8 cellular contexts compared by ENCODE assay signal in genomic region chr1:15758537-15758936, GRCh38. TPM values are rescaled to one million over a fixed set of nuclear protein-coding genes. Genes with fewer than 3 reads are reported as not detected.
DNase-seq lines count a peak whose midpoint lies in the region; ATAC-seq and TF ChIP-seq lines count a peak whose summit lies in the region.

FBLIM1 (plus strand) TSS chr1:15758795; CDS start chr1:15764984, 6,189 bp downstream.

- TF ChIP-seq POLR2A in body of pancreas (IDR thresholded peaks at IDR 0.05), result no peak

- CTCF ChIA-PET in activated CD4-positive, alpha-beta T cell treated with anti-CD3 and anti-CD28 coated beads for 36 hours (lab: Charles Lee), result no interaction called here

- H3K4me1 ChIP-seq in body of pancreas (peaks cover 41% of the 10 kb centered on the region), smooth muscle cell (ENCODE audit: low read depth) (peaks cover 37% of the 10 kb centered on the region)

- H3K27me3 ChIP-seq in body of pancreas (no peaks in the 10 kb centered on the region), smooth muscle cell (ENCODE audit: low read depth) (no peaks in the 10 kb centered on the region)

- H3K9me3 ChIP-seq in body of pancreas (no peaks in the 10 kb centered on the region), smooth muscle cell (replicated peaks; ENCODE audit: low read depth) (no peaks in the 10 kb centered on the region)

- peak within 1 kb of the TSS; percentile 47 for H3K4me3 Mint-ChIP-seq in activated CD4-positive, alpha-beta T cell treated with anti-CD3 and anti-CD28 coated beads for 36 hours

- 3% methylated on average over 7 of the region's 49 CpGs; no CpG with 5 or more reads in 1 of the 2 donors for WGBS in body of pancreas, 2 donors
- WGBS in smooth muscle cell (ENCODE audit: low lambda C conversion rate), result no CpG with 5 or more reads among the region's 49 CpGs

- intact Hi-C loops in activated CD4-positive, alpha-beta T cell treated with anti-CD3 and anti-CD28 coated beads for 36 hours (cut with DNase I, micrococcal nuclease), result no loop called here
- intact Hi-C loops in body of pancreas (cut with DNase I), result no loop called here

- peak within 1 kb of the TSS; percentile 88 for H3K9ac ChIP-seq in smooth muscle cell (ENCODE audit: low read depth)

- H3K27ac ChIP-seq in body of pancreas, result peak within 1 kb of the TSS in 3 of 4 donors; percentile 64 to 75 (median 75)
- peak within 1 kb of the TSS; percentile 66 for H3K27ac ChIP-seq in smooth muscle cell (ENCODE audit: low read depth)

- H3K4me2 ChIP-seq in smooth muscle cell, result peak within 1 kb of the TSS; percentile 90

- no peak for TF ChIP-seq CTCF in body of pancreas (IDR thresholded peaks at IDR 0.05)
- TF ChIP-seq CTCF in smooth muscle cell (IDR thresholded peaks at IDR 0.05; ENCODE audit: borderline replicate concordance, insufficient read depth, poor library complexity, severe bottlenecking), result no peak

- POLR2A ChIA-PET in activated CD4-positive, alpha-beta T cell treated with anti-CD3 and anti-CD28 coated beads for 36 hours (lab: Charles Lee), result no interaction called here

- DNase-seq in activated CD4-positive, alpha-beta T cell treated with anti-CD3 and anti-CD28 coated beads for 36 hours, result peak; percentile 25
- DNase-seq in activated CD4-positive, alpha-beta T cell treated with anti-CD3 and anti-CD28 coated beads, Interleukin-2, amount 50 U/mL, for 4 hours, result no peak
- DNase-seq in body of pancreas, result peak in 2 of 4 donors; percentile 52 to 55
- DNase-seq in iPS-NIHi7 (ENCODE audit: extremely low spot score), result peak; percentile 76
- DNase-seq in smooth muscle cell (lab: John Stamatoyannopoulos, UW; ENCODE audit: unreplicated experiment), result no peak

- H2AFZ ChIP-seq in smooth muscle cell (ENCODE audit: low read depth), result peak within 1 kb of the TSS; percentile 74

- H3K27ac Mint-ChIP-seq in activated CD4-positive, alpha-beta T cell treated with anti-CD3 and anti-CD28 coated beads for 36 hours, result no peak within 1 kb of the TSS

- H3K4me1 Mint-ChIP-seq in activated CD4-positive, alpha-beta T cell treated with anti-CD3 and anti-CD28 coated beads for 36 hours, result peaks cover 8% of the 10 kb centered on the region

- peaks cover 42% of the 10 kb centered on the region for H3K79me2 ChIP-seq in smooth muscle cell (ENCODE audit: low read depth)

- no peaks in the 10 kb centered on the region for H3K9me3 Mint-ChIP-seq in activated CD4-positive, alpha-beta T cell treated with anti-CD3 and anti-CD28 coated beads for 36 hours (ENCODE audit: low read depth)

- H3K36me3 ChIP-seq in body of pancreas (replicated peaks in 1 of 2; ENCODE audit: insufficient read depth in 1 of 2, low read depth in 2 of 2) (no peaks in the 10 kb centered on the region), smooth muscle cell (ENCODE audit: low read depth) (no peaks in the 10 kb centered on the region)

- no peaks in the 10 kb centered on the region for H3K36me3 Mint-ChIP-seq in activated CD4-positive, alpha-beta T cell treated with anti-CD3 and anti-CD28 coated beads for 36 hours (ENCODE audit: low read depth)

- H3K27me3 Mint-ChIP-seq in activated CD4-positive, alpha-beta T cell treated with anti-CD3 and anti-CD28 coated beads for 36 hours, result peaks cover 32% of the 10 kb centered on the region

- H3F3A ChIP-seq in smooth muscle cell (ENCODE audit: low read depth), result peaks cover 15% of the 10 kb centered on the region

- ATAC-seq in activated CD4-positive, alpha-beta T cell treated with anti-CD3 and anti-CD28 coated beads for 36 hours, result peak; percentile 34
- ATAC-seq in body of pancreas (peak; percentile 37), HG03469 (IDR thresholded peaks at IDR 0.05; ENCODE audit: unreplicated experiment) (no peak), GM21619 (IDR thresholded peaks at IDR 0.05; ENCODE audit: unreplicated experiment) (no peak), GM19035 (IDR thresholded peaks at IDR 0.05; ENCODE audit: unreplicated experiment) (no peak)

- H4K20me1 ChIP-seq in smooth muscle cell (ENCODE audit: low read depth), result peaks cover 32% of the 10 kb centered on the region

- H3K4me3 ChIP-seq in body of pancreas (peak within 1 kb of the TSS; percentile 6 to 67), smooth muscle cell (peak within 1 kb of the TSS; percentile 86)

RNA-seq across cellular contexts. Expression of gene FBLIM1, which starts in this region (rescaled TPM):
- total RNA-seq in activated CD4-positive, alpha-beta T cell treated with anti-CD3 and anti-CD28 coated beads for 36 hours, result under 1 TPM in 1 of 2 experiments, not detected in 1; 0.09 TPM
- 10 to 100 TPM; 42.5 to 46.2 TPM for total RNA-seq in body of pancreas
- 31.1 and 36.7 TPM in 2 replicates for total RNA-seq in smooth muscle cell
- 50.8 and 72.9 TPM in 2 replicates for polyA plus RNA-seq in smooth muscle cell

Comparison
In these comparisons a context has a peak if more than half of its experiments do, and no peak if none do; other contexts are left out.
1. RNA of gene FBLIM1 (total RNA-seq): 42.5 to 46.2 TPM in body of pancreas and 31.1 to 36.7 TPM in smooth muscle cell; 0.09 TPM in activated CD4-positive, alpha-beta T cell treated with anti-CD3 and anti-CD28 coated beads for 36 hours; every median in the first group is over 10 times any median in the second.
2. Peak in DNase-seq and ATAC-seq in activated CD4-positive, alpha-beta T cell treated with anti-CD3 and anti-CD28 coated beads for 36 hours; RNA of the gene not detected or under 1 TPM.